Comparison of ENCODE assay signal across 1 cellular context in genomic region chr3:149015383-149015782, GRCh38.
TF ChIP-seq lines count a peak whose summit lies in the region.

No MANE protein-coding gene starts in this region.

TF ChIP-seq in HepG2, 621 proteins besides CTCF, POLR2A, EP300 and RAD21:
- TF ChIP-seq ZNF850 (CRISPR knock-in tag; conservative IDR thresholded peaks at IDR 0.05) (no peak), ZNF205 (CRISPR knock-in tag; IDR thresholded peaks at IDR 0.05) (no peak), MAFF (IDR thresholded peaks at IDR 0.05; ENCODE audit: low read depth, low read length) (no peak), ZSCAN25 (CRISPR knock-in tag; IDR thresholded peaks at IDR 0.05) (no peak), ZFP36L1 (CRISPR knock-in tag; IDR thresholded peaks at IDR 0.05) (no peak), ZNF317 (CRISPR knock-in tag; IDR thresholded peaks at IDR 0.05) (no peak), NCOA1 (CRISPR knock-in tag; IDR thresholded peaks at IDR 0.05) (no peak), THAP11 (CRISPR knock-in tag; IDR thresholded peaks at IDR 0.05) (no peak), ARID4A (CRISPR knock-in tag; IDR thresholded peaks at IDR 0.05; ENCODE audit: borderline replicate concordance) (no peak), AGO1 (IDR thresholded peaks at IDR 0.05; ENCODE audit: low read depth, low read length, poor library complexity, severe bottlenecking) (no peak), XRCC5 (optimal IDR thresholded peaks at IDR 0.05; ENCODE audit: low read length) (no peak), SYNCRIP (IDR thresholded peaks at IDR 0.05; ENCODE audit: insufficient read depth, low read depth, low read length) (no peak), ZNF724P (CRISPR knock-in tag; IDR thresholded peaks at IDR 0.05; ENCODE audit: borderline replicate concordance) (no peak), ZBED4 (CRISPR knock-in tag; IDR thresholded peaks at IDR 0.05; ENCODE audit: borderline replicate concordance) (no peak), ATM (IDR thresholded peaks at IDR 0.05; ENCODE audit: borderline replicate concordance) (no peak), ZNF546 (CRISPR knock-in tag; conservative IDR thresholded peaks at IDR 0.05) (no peak), GATAD1 (CRISPR knock-in tag; IDR thresholded peaks at IDR 0.05) (no peak)
